Comparison of ENCODE assay signal across 8 cellular contexts in genomic region chr3:37243811-37244748, GRCh38. TPM values are rescaled to one million over a fixed set of nuclear protein-coding genes. Genes with fewer than 3 reads are reported as not detected.
A peak's percentile ranks its signal among the peaks of the same experiment; 100 is the strongest.
DNase-seq lines count a peak whose midpoint lies in the region; ATAC-seq and TF ChIP-seq lines count a peak whose summit lies in the region.

No MANE protein-coding gene starts in this region.

- TF ChIP-seq CTCF in Loucy (conservative IDR thresholded peaks at IDR 0.05; ENCODE audit: low read length) = no peak
- no peak for TF ChIP-seq CTCF in activated CD8-positive, alpha-beta T cell treated with anti-CD3 and anti-CD28 coated beads for 36 hours (IDR thresholded peaks at IDR 0.05)

- H3K4me3 ChIP-seq in Loucy (ENCODE audit: low read length, poor library complexity, severe bottlenecking) (peak overlapping the region; percentile 86), endocrine pancreas (ENCODE audit: control insufficient read depth, insufficient read depth, low read length) (peak overlapping the region; percentile 99)

- H3K4me1 Mint-ChIP-seq in activated CD8-positive, alpha-beta T cell treated with anti-CD3 and anti-CD28 coated beads for 36 hours (ENCODE audit: low read depth) = peaks cover 44% of the 10 kb centered on the region
- H3K4me1 Mint-ChIP-seq in memory B cell = peaks cover 21% of the 10 kb centered on the region

- H4K20me1 ChIP-seq in Loucy (ENCODE audit: insufficient read depth, low read length, poor library complexity, severe bottlenecking) = peaks cover 56% of the 10 kb centered on the region

- H3K27me3 Mint-ChIP-seq in activated CD8-positive, alpha-beta T cell treated with anti-CD3 and anti-CD28 coated beads for 36 hours = no peaks in the 10 kb centered on the region
- H3K27me3 Mint-ChIP-seq in memory B cell = no peaks in the 10 kb centered on the region

- H3K36me3 Mint-ChIP-seq in activated CD8-positive, alpha-beta T cell treated with anti-CD3 and anti-CD28 coated beads for 36 hours (ENCODE audit: low read depth) = peaks cover 11% of the 10 kb centered on the region
- H3K36me3 Mint-ChIP-seq in memory B cell = no peaks in the 10 kb centered on the region

- H3K4me1 ChIP-seq in Loucy (ENCODE audit: insufficient read depth, low read length, poor library complexity, severe bottlenecking) = peaks cover 45% of the 10 kb centered on the region
- peaks cover 28% of the 10 kb centered on the region for H3K4me1 ChIP-seq in endocrine pancreas (ENCODE audit: control insufficient read depth, insufficient read depth, low read length)

- peaks cover 71% of the 10 kb centered on the region for H3K79me2 ChIP-seq in Loucy (ENCODE audit: insufficient read depth, low read length)

- H3K4me3 Mint-ChIP-seq in activated CD8-positive, alpha-beta T cell treated with anti-CD3 and anti-CD28 coated beads for 36 hours = peak overlapping the region; percentile 99
- peak overlapping the region; percentile 97 for H3K4me3 Mint-ChIP-seq in memory B cell

- DNase-seq in C1 segment of cervical spinal cord (lab: John Stamatoyannopoulos, UW) (peak in 12 of 14 donors; percentile 16 to 71 (median 46)), memory B cell (ENCODE audit: low spot score in 2 of 2) (peak in 1 of 2 donors; percentile 0), DMS153 treated with DMSO at 0.1 percent for 48 hours (lab: John Stamatoyannopoulos, UW; ENCODE audit: unreplicated experiment) (no peak)
- DNase-seq in activated CD8-positive, alpha-beta T cell treated with anti-CD3 and anti-CD28 coated beads for 36 hours = peak; percentile 72
- peak; percentile 37 to 40 for DNase-seq in stimulated activated CD8-positive, alpha-beta memory T cell treated with anti-CD3 and anti-CD28 coated beads, Interleukin-2, amount 100 ng/mL, for 48 hours (ENCODE audit: low read depth in 2 of 2)

- H3K4me2 ChIP-seq in Loucy (ENCODE audit: low read depth, low read length, poor library complexity, severe bottlenecking) = peak overlapping the region; percentile 90

- intact Hi-C loops in activated CD8-positive, alpha-beta T cell treated with anti-CD3 and anti-CD28 coated beads for 36 hours (cut with micrococcal nuclease) = no loop called here

- H3K36me3 ChIP-seq in Loucy (ENCODE audit: insufficient read depth, low read length) = no peaks in the 10 kb centered on the region
- H3K36me3 ChIP-seq in endocrine pancreas (ENCODE audit: control insufficient read depth, insufficient read depth, low read length) = no peaks in the 10 kb centered on the region

- ATAC-seq in GM19467 (IDR thresholded peaks at IDR 0.05; ENCODE audit: unreplicated experiment) = peak; percentile 17
- peak; percentile 31 for ATAC-seq in activated CD8-positive, alpha-beta T cell treated with anti-CD3 and anti-CD28 coated beads for 36 hours
- ATAC-seq in memory B cell (ENCODE audit: low read depth) = no peak

- H3K9me3 Mint-ChIP-seq in activated CD8-positive, alpha-beta T cell treated with anti-CD3 and anti-CD28 coated beads for 36 hours = no peaks in the 10 kb centered on the region
- H3K9me3 Mint-ChIP-seq in memory B cell = no peaks in the 10 kb centered on the region

- no peaks in the 10 kb centered on the region for H3F3A ChIP-seq in Loucy (ENCODE audit: low read depth)

- peak overlapping the region; percentile 89 for H2AFZ ChIP-seq in Loucy (ENCODE audit: low read length)

- H3K27ac Mint-ChIP-seq in activated CD8-positive, alpha-beta T cell treated with anti-CD3 and anti-CD28 coated beads for 36 hours = peak overlapping the region; percentile 98
- peak overlapping the region; percentile 99 for H3K27ac Mint-ChIP-seq in memory B cell

- peak overlapping the region; percentile 90 for H3K9ac ChIP-seq in Loucy (ENCODE audit: low read depth, low read length, poor library complexity, severe bottlenecking)
- peak overlapping the region; percentile 98 for H3K9ac ChIP-seq in endocrine pancreas (ENCODE audit: control insufficient read depth, insufficient read depth, low read length)

- POLR2A ChIA-PET in activated CD8-positive, alpha-beta T cell treated with anti-CD3 and anti-CD28 coated beads for 36 hours (lab: Charles Lee) = interaction anchor here (1.1 kb wide), 1 partner anchor 34 kb away, joined by 3 read pairs; no protein-coding TSS in a partner anchor

- H3K9me2 ChIP-seq in Loucy (replicated peaks; ENCODE audit: low read depth, low read length) = no peaks in the 10 kb centered on the region

- CTCF ChIA-PET in activated CD8-positive, alpha-beta T cell treated with anti-CD3 and anti-CD28 coated beads for 36 hours (lab: Charles Lee) = interaction anchor here (0.7 to 1.0 kb wide), 2 partner anchors 9 to 172 kb away, joined by 3 to 5 read pairs; no protein-coding TSS in a partner anchor

- no peaks in the 10 kb centered on the region for H3K9me3 ChIP-seq in Loucy (ENCODE audit: insufficient read depth, low read depth, low read length)
- H3K9me3 ChIP-seq in endocrine pancreas (ENCODE audit: control insufficient read depth, low read length) = no peaks in the 10 kb centered on the region

- H3K27me3 ChIP-seq in Loucy (ENCODE audit: insufficient read depth, low read length, poor library complexity, severe bottlenecking) (no peaks in the 10 kb centered on the region), endocrine pancreas (ENCODE audit: control insufficient read depth, insufficient read depth, low read length) (no peaks in the 10 kb centered on the region)

RNA-seq across cellular contexts. Expression of gene GOLGA4, which starts 1.0 kb away (rescaled TPM):
- 10 to 100 TPM; 33.1 to 33.9 TPM for total RNA-seq in activated CD8-positive, alpha-beta T cell treated with anti-CD3 and anti-CD28 coated beads for 36 hours
